In genomic region chr7:12570148-12570528, GRCh38 we compare ENCODE assay signal across 9 cellular contexts. TPM values are rescaled to one million over a fixed set of nuclear protein-coding genes. Genes with fewer than 3 reads are reported as not detected.
DNase-seq lines count a peak whose midpoint lies in the region; ATAC-seq, FAIRE-seq and TF ChIP-seq lines count a peak whose summit lies in the region.
"Had no signal": no experiment of that assay in that cellular context is flagged by ENCODE, and none has a peak within 500 bp of the region (broad histone marks: within the 10 kb centered on the region; RNA-seq: fewer than 3 reads in every experiment).

No MANE protein-coding gene starts in this region.

- POLR2A ChIA-PET in activated B cell treated with CpG ODN at 0.5 μM for 24 hours (lab: Charles Lee) = no interaction called here

- H3K9me3 Mint-ChIP-seq in activated B cell treated with CpG ODN at 0.5 μM for 24 hours = no peaks in the 10 kb centered on the region

- no peaks in the 10 kb centered on the region for H3K9me3 ChIP-seq in small intestine (ENCODE audit: control insufficient read depth, low read depth)

- peak overlapping the region; percentile 65 for H3K4me3 Mint-ChIP-seq in activated B cell treated with CpG ODN at 0.5 μM for 24 hours

- FAIRE-seq in small intestine (lab: Jason Lieb, UNC) = no peak

- peak; percentile 80 for DNase-seq in DMS53 treated with DMSO at 0.1 percent for 48 hours (lab: John Stamatoyannopoulos, UW; ENCODE audit: unreplicated experiment)
- no peak for DNase-seq in activated B cell treated with CpG ODN at 0.5 μM for 24 hours
- DNase-seq in small intestine = peak; percentile 69
- no peak for DNase-seq in NCI-H1694 treated with DMSO at 0.1 percent for 48 hours (lab: John Stamatoyannopoulos, UW)
- DNase-seq in epidermal melanocyte (ENCODE audit: insufficient read length, low spot score) = no peak

- H3K4me1 ChIP-seq in small intestine (ENCODE audit: control insufficient read depth in 2 of 2, insufficient read depth in 1 of 2, low read depth in 1 of 2, low read length in 1 of 2) = no peaks in the 10 kb centered on the region

- CTCF ChIA-PET in activated B cell treated with CpG ODN at 0.5 μM for 24 hours (lab: Charles Lee) = interaction anchor here (0.8 kb wide), 1 partner anchor 18 kb away, joined by 3 read pairs; no protein-coding TSS in a partner anchor

- peaks cover 0 to 9% of the 10 kb centered on the region in 2 donors for H3K27me3 ChIP-seq in small intestine (ENCODE audit: control insufficient read depth in 2 of 2, insufficient read depth in 2 of 2, low read length in 2 of 2)

- ATAC-seq in HG03354 (IDR thresholded peaks at IDR 0.05; ENCODE audit: poor library complexity, severe bottlenecking, unreplicated experiment) (peak; percentile 31), activated B cell treated with CpG ODN at 0.5 μM for 24 hours (ENCODE audit: low read depth) (no peak), GM19351 (IDR thresholded peaks at IDR 0.05; ENCODE audit: unreplicated experiment) (no peak)

- H3K4me3 ChIP-seq in iPS-11a (ENCODE audit: low read depth, low read length) (peak overlapping the region; percentile 49), small intestine (ENCODE audit: low read depth in 1 of 2, low read length in 2 of 2) (peak overlapping the region in 1 of 2 donors; percentile 64)

- no peak overlapping the region for H3K27ac Mint-ChIP-seq in activated B cell treated with CpG ODN at 0.5 μM for 24 hours

- peaks cover 16% of the 10 kb centered on the region for H3K4me1 Mint-ChIP-seq in activated B cell treated with CpG ODN at 0.5 μM for 24 hours

- 0 to 6% (median 2%) methylated on average over 10 of the region's 10 CpGs for WGBS in small intestine, 3 donors

- TF ChIP-seq CTCF in activated B cell treated with CpG ODN at 0.5 μM for 24 hours (IDR thresholded peaks at IDR 0.05) = no peak

- peaks cover 38% of the 10 kb centered on the region for H3K27me3 Mint-ChIP-seq in activated B cell treated with CpG ODN at 0.5 μM for 24 hours

- intact Hi-C loops in activated B cell treated with CpG ODN at 0.5 μM for 24 hours (cut with micrococcal nuclease) = no loop called here

- no peaks in the 10 kb centered on the region for H3K36me3 ChIP-seq in small intestine (ENCODE audit: control insufficient read depth in 2 of 2, insufficient read depth in 2 of 2, low read length in 2 of 2)

- no peaks in the 10 kb centered on the region for H3K36me3 Mint-ChIP-seq in activated B cell treated with CpG ODN at 0.5 μM for 24 hours (ENCODE audit: low read depth)

- peak overlapping the region in 1 of 2 donors; percentile 78 for H3K27ac ChIP-seq in small intestine (ENCODE audit: low read depth in 1 of 2, low read length in 1 of 2)

RNA-seq across cellular contexts. Expression of gene SCIN, which starts 0.4 kb away (rescaled TPM):
- total RNA-seq in activated B cell treated with CpG ODN at 0.5 μM for 24 hours = 0.05 TPM in 1 of 2 replicates, not detected in the other
- 10 to 100 TPM in 2 of 3 donors, 1 to 10 TPM in 1; 4.0 to 61.1 (median 38.4) TPM for polyA plus RNA-seq in small intestine
- total RNA-seq: NCI-H460 had no signal

Comparison
In these comparisons a context has a peak if more than half of its experiments do, and no peak if none do; other contexts are left out.
1. DNase-seq: peak in DMS53 treated with DMSO at 0.1 percent for 48 hours (single experiment) and small intestine (single experiment); none in activated B cell treated with CpG ODN at 0.5 μM for 24 hours (single experiment), NCI-H1694 treated with DMSO at 0.1 percent for 48 hours (single experiment) and epidermal melanocyte (single experiment).